Comparison of ENCODE assay signal across 18 cellular contexts in the genomic region with DNA sequence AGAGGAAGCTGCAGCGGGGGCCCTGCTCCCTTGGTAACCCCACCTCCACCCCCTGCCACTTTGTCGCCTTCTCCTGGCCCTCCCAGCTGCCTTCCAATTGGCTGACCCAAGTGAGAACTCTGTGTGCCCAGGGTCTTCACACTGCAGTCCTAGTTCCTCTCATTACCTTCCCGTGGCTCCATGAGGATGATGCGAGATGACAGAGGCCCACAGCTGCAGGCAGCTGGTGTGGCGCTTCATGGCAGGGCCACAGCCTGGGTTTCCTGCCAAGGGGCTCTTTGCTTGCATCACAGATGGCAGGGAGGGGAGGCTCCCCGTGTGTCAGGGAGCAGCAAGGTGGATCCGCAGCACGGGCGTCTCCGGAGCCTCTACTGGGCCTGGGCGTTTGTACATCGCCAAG. TPM values are rescaled to one million over a fixed set of nuclear protein-coding genes. Genes with fewer than 3 reads are reported as not detected.
DNase-seq lines count a peak whose midpoint lies in the region; ATAC-seq and TF ChIP-seq lines count a peak whose summit lies in the region.
"Had no signal": no experiment of that assay in that cellular context is flagged by ENCODE, and none has a peak within 500 bp of the region (broad histone marks: within the 10 kb centered on the region; RNA-seq: fewer than 3 reads in every experiment).

No MANE protein-coding gene starts in this region.

- ATAC-seq in activated CD8-positive, alpha-beta T cell treated with anti-CD3 and anti-CD28 coated beads, Interleukin-2, amount 10 ng/mL, durations not matched to agents 7 days and 5 days = no peak
- ATAC-seq in GM21717 (IDR thresholded peaks at IDR 0.05; ENCODE audit: unreplicated experiment) = no peak
- ATAC-seq: A549, sciatic nerve had no signal

- H3K9ac ChIP-seq in mucosa of stomach (ENCODE audit: low read length) = peak overlapping the region; percentile 24
- H3K9ac ChIP-seq: parathyroid adenoma had no signal

- H3K4me3 ChIP-seq in mucosa of stomach (ENCODE audit: low read length) = no peak overlapping the region
- H3K4me3 ChIP-seq: A549, ascending aorta, PC-9 had no signal

- H3K27ac Mint-ChIP-seq in activated T-cell treated with anti-CD3 and anti-CD28 coated beads, Interleukin-2, amount 50 U/mL, for 24 hours = peak overlapping the region; percentile 78
- peak overlapping the region; percentile 65 for H3K27ac Mint-ChIP-seq in activated CD8-positive, alpha-beta T cell treated with anti-CD3 and anti-CD28 coated beads, Interleukin-2, amount 10 ng/mL, durations not matched to agents 7 days and 5 days
- peak overlapping the region; percentile 89 for H3K27ac Mint-ChIP-seq in type B pancreatic cell

- peaks cover 37% of the 10 kb centered on the region for H3K4me1 ChIP-seq in mucosa of stomach (ENCODE audit: control insufficient read depth, insufficient read depth, low read length)
- H3K4me1 ChIP-seq: A549, ascending aorta, parathyroid adenoma had no signal

- no peaks in the 10 kb centered on the region for H3K4me1 Mint-ChIP-seq in activated T-cell treated with anti-CD3 and anti-CD28 coated beads, Interleukin-2, amount 50 U/mL, for 24 hours (ENCODE audit: low read depth)
- H3K4me1 Mint-ChIP-seq in activated CD8-positive, alpha-beta T cell treated with anti-CD3 and anti-CD28 coated beads, Interleukin-2, amount 10 ng/mL, durations not matched to agents 7 days and 5 days (ENCODE audit: low read depth) = peaks cover 2% of the 10 kb centered on the region
- H3K4me1 Mint-ChIP-seq in type B pancreatic cell (ENCODE audit: unreplicated experiment) = peaks cover 18% of the 10 kb centered on the region
- H3K4me1 Mint-ChIP-seq: IgD-negative memory B cell had no signal

- H3K27me3 Mint-ChIP-seq in activated T-cell treated with anti-CD3 and anti-CD28 coated beads, Interleukin-2, amount 50 U/mL, for 24 hours = no peaks in the 10 kb centered on the region
- H3K27me3 Mint-ChIP-seq in activated CD8-positive, alpha-beta T cell treated with anti-CD3 and anti-CD28 coated beads, Interleukin-2, amount 10 ng/mL, durations not matched to agents 7 days and 5 days (ENCODE audit: low read depth) = no peaks in the 10 kb centered on the region
- H3K27me3 Mint-ChIP-seq in type B pancreatic cell = no peaks in the 10 kb centered on the region
- H3K27me3 Mint-ChIP-seq: IgD-negative memory B cell; stimulated activated naive CD8-positive, alpha-beta T cell treated with anti-CD3 and anti-CD28 coated beads, Interleukin-15, Interleukin-2, amounts not matched to agents 100 ng/mL and 50 ng/mL, for 24 hours had no signal

- H3K36me3 ChIP-seq in mucosa of stomach (ENCODE audit: control insufficient read depth, insufficient read depth, low read length) = no peaks in the 10 kb centered on the region

- H3K9me3 ChIP-seq in mucosa of stomach (ENCODE audit: control insufficient read depth, low read length) = no peaks in the 10 kb centered on the region
- H3K9me3 ChIP-seq: A549, ascending aorta had no signal

- H3K36me3 Mint-ChIP-seq in activated T-cell treated with anti-CD3 and anti-CD28 coated beads, Interleukin-2, amount 50 U/mL, for 24 hours (ENCODE audit: low read depth) = peaks cover 97% of the 10 kb centered on the region
- peaks cover 90% of the 10 kb centered on the region for H3K36me3 Mint-ChIP-seq in activated CD8-positive, alpha-beta T cell treated with anti-CD3 and anti-CD28 coated beads, Interleukin-2, amount 10 ng/mL, durations not matched to agents 7 days and 5 days (ENCODE audit: low read depth)
- H3K36me3 Mint-ChIP-seq in type B pancreatic cell = peaks cover 7% of the 10 kb centered on the region
- H3K36me3 Mint-ChIP-seq: IgD-negative memory B cell had no signal

- H3K9me3 Mint-ChIP-seq in activated T-cell treated with anti-CD3 and anti-CD28 coated beads, Interleukin-2, amount 50 U/mL, for 24 hours = no peaks in the 10 kb centered on the region
- H3K9me3 Mint-ChIP-seq in activated CD8-positive, alpha-beta T cell treated with anti-CD3 and anti-CD28 coated beads, Interleukin-2, amount 10 ng/mL, durations not matched to agents 7 days and 5 days (ENCODE audit: insufficient read depth) = no peaks in the 10 kb centered on the region
- H3K9me3 Mint-ChIP-seq in type B pancreatic cell = no peaks in the 10 kb centered on the region
- H3K9me3 Mint-ChIP-seq: IgD-negative memory B cell; stimulated activated naive CD8-positive, alpha-beta T cell treated with anti-CD3 and anti-CD28 coated beads, Interleukin-15, Interleukin-2, amounts not matched to agents 100 ng/mL and 50 ng/mL, for 24 hours had no signal

- no peak for TF ChIP-seq CTCF in type B pancreatic cell (conservative IDR thresholded peaks at IDR 0.05)

- DNase-seq in activated T-cell treated with anti-CD3 and anti-CD28 coated beads, Interleukin-2, amount 50 U/mL, for 24 hours = no peak
- no peak for DNase-seq in activated T-cell treated with anti-CD3 and anti-CD28 coated beads for 4 hours
- no peak for DNase-seq in activated CD8-positive, alpha-beta T cell treated with anti-CD3 and anti-CD28 coated beads, Interleukin-2, amount 10 ng/mL, durations not matched to agents 7 days and 5 days
- DNase-seq in type B pancreatic cell (ENCODE audit: extremely low spot score, unreplicated experiment) = no peak
- DNase-seq in NCI-H2081 treated with DMSO at 0.1 percent for 48 hours (lab: John Stamatoyannopoulos, UW) = no peak
- DNase-seq in EL = no peak
- DNase-seq: activated CD4-positive, CD25-positive, alpha-beta regulatory T cell; NCI-H1436 treated with DMSO at 0.1 percent for 48 hours; PC-9 had no signal

- H3K4me3 Mint-ChIP-seq in activated T-cell treated with anti-CD3 and anti-CD28 coated beads, Interleukin-2, amount 50 U/mL, for 24 hours = no peak overlapping the region
- no peak overlapping the region for H3K4me3 Mint-ChIP-seq in activated CD8-positive, alpha-beta T cell treated with anti-CD3 and anti-CD28 coated beads, Interleukin-2, amount 10 ng/mL, durations not matched to agents 7 days and 5 days
- no peak overlapping the region for H3K4me3 Mint-ChIP-seq in type B pancreatic cell
- H3K4me3 Mint-ChIP-seq: IgD-negative memory B cell; stimulated activated naive CD8-positive, alpha-beta T cell treated with anti-CD3 and anti-CD28 coated beads, Interleukin-15, Interleukin-2, amounts not matched to agents 100 ng/mL and 50 ng/mL, for 24 hours had no signal

- CTCF ChIA-PET in activated CD8-positive, alpha-beta T cell treated with anti-CD3 and anti-CD28 coated beads, Interleukin-2, amount 10 ng/mL, durations not matched to agents 7 days and 5 days (lab: Charles Lee) = no interaction called here

- POLR2A ChIA-PET in activated CD8-positive, alpha-beta T cell treated with anti-CD3 and anti-CD28 coated beads, Interleukin-2, amount 10 ng/mL, durations not matched to agents 7 days and 5 days (lab: Charles Lee) = interaction anchor here (1.1 kb wide), 1 partner anchor 8 kb away, joined by 3 read pairs; no protein-coding TSS in a partner anchor

- H3K27me3 ChIP-seq in mucosa of stomach (ENCODE audit: control insufficient read depth, insufficient read depth, low read length) = no peaks in the 10 kb centered on the region
- H3K27me3 ChIP-seq: ascending aorta had no signal

RNA-seq across cellular contexts. Expression of gene DEGS2, which starts 29.0 kb away (rescaled TPM):
- total RNA-seq in activated CD8-positive, alpha-beta T cell treated with anti-CD3 and anti-CD28 coated beads, Interleukin-2, amount 10 ng/mL, durations not matched to agents 7 days and 5 days = under 1 TPM; 0.05 to 0.39 TPM
- total RNA-seq in type B pancreatic cell (ENCODE audit: low replicate concordance) = 5.2 and 7.6 TPM in 2 replicates
- total RNA-seq: SK-MEL-5 had no signal
